In the genomic region with DNA sequence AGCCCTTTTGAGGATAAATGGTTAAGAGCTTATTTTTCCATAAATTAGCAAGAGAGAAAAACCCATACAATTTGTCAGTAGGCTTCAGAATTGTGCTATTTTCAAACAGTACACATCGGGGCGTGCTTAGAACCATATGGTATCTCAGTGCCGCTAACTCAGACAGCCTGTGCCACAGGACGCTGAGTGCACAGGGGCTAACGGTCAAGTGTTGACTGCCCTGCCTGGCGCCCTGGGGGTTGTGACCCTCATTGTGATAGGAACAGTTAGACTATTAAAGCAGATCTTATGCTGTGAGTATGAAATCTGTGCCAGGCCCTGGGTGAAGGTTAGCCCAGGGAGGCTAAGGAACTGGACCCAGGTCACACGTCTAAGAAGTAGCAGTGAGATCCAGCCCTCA, we compare ENCODE assay signal across 23 cellular contexts.
"Had no signal": no experiment of that assay in that cellular context is flagged by ENCODE, and none has a peak within 500 bp of the region (broad histone marks: within the 10 kb centered on the region; RNA-seq: fewer than 3 reads in every experiment).

No MANE protein-coding gene starts in this region.

- H3K9ac ChIP-seq: parathyroid adenoma had no signal

- H3K4me3 ChIP-seq: esophagus squamous epithelium, heart right ventricle, smooth muscle cell, stomach, thyroid gland, vagina had no signal

- H3K4me1 ChIP-seq: esophagus squamous epithelium, heart right ventricle, parathyroid adenoma, stomach, thyroid gland had no signal

- H3K9me3 ChIP-seq: esophagus squamous epithelium, thyroid gland, vagina had no signal

- H3K27me3 ChIP-seq: thyroid gland, vagina had no signal

- ATAC-seq: heart right ventricle; left lobe of liver; natural killer cell; sciatic nerve; stimulated activated effector memory CD8-positive, alpha-beta T cell treated with anti-CD3 and anti-CD28 coated beads, Interleukin-12 subunit alpha, Interleukin-12 subunit beta, amount 100 ng/mL, for 72 hours had no signal

- DNase-seq: cerebellar nuclear complex; effector CD8-positive, alpha-beta T cell; esophagus squamous epithelium; foreskin melanocyte; glutamatergic neuron; heart right ventricle; hippocampal formation; mammary epithelial cell; mesendoderm; natural killer cell; stimulated activated CD4-positive, alpha-beta T cell treated with anti-CD3 and anti-CD28 coated beads, Interleukin-12 subunit alpha, Interleukin-12 subunit beta, amount 100 ng/mL, for 4 hours; stimulated activated CD4-positive, alpha-beta T cell treated with anti-CD3 and anti-CD28 coated beads, Interleukin-1b, Interleukin-23, amount 100 ng/mL, for 48 hours; stimulated activated CD4-positive, alpha-beta T cell treated with anti-CD3 and anti-CD28 coated beads, Interleukin-4, amount 100 ng/mL, for 24 hours; stimulated activated naive CD4-positive, alpha-beta T cell treated with Interleukin-2 at 50 U/mL for 16 hours; stomach; thyroid gland; trophoblast cell had no signal

- H3K36me3 ChIP-seq: esophagus squamous epithelium, heart right ventricle, stomach, thyroid gland, vagina had no signal

- H3K27ac ChIP-seq: esophagus squamous epithelium, heart right ventricle, parathyroid adenoma, stomach, thyroid gland, vagina had no signal
